ENCODE assay signal across 2 cellular contexts in the genomic region with DNA sequence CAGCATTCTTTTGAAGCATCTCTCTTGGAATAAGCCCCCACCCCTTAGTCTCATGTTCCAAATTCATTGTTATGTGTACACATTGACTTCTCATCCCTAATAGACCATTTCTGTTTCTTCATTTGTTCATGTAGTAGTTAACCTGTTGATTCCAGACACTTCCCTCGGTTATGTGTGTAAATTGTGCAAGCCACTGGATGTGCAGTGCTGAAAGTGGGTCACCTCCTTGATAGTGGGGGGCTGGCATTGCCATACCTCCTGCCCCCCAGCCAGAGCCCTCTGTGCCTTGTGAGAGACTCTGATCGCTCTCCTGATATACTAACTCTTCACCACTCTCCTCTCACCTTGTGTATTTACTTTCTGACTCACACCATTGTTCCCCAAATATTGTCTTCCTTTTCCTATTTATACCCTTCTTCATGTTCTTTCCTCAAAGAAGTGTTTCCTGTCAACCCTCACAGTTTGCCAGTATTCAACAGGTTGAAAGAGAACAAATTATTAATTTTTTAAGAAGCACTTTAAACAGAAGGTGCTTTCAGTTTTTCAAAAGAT.
TF ChIP-seq lines count a peak whose summit lies in the region.

No MANE protein-coding gene starts in this region.

TF ChIP-seq in HEK293, 187 proteins besides CTCF, POLR2A, EP300 and RAD21:
- no peak for TF ChIP-seq ZNF558 (tag by site-specific recombination; IDR thresholded peaks at IDR 0.05)
- peak; percentile 94 for TF ChIP-seq SCRT2 (tag by site-specific recombination; IDR thresholded peaks at IDR 0.05)
- no peak for TF ChIP-seq ZBTB20 (tag by site-specific recombination; IDR thresholded peaks at IDR 0.05)
- no peak for TF ChIP-seq ZNF311 (tag by site-specific recombination; IDR thresholded peaks at IDR 0.05; ENCODE audit: borderline replicate concordance)
- TF ChIP-seq ZNF324 (tag by site-specific recombination; IDR thresholded peaks at IDR 0.05), result no peak
- TF ChIP-seq ZNF629 (tag by site-specific recombination; IDR thresholded peaks at IDR 0.05), result no peak
- TF ChIP-seq ZNF426 (tag by site-specific recombination; IDR thresholded peaks at IDR 0.05), result no peak
- TF ChIP-seq SCRT1 (tag by site-specific recombination; IDR thresholded peaks at IDR 0.05; ENCODE audit: borderline replicate concordance), result peak; percentile 40; the same call in 1 of the 2 replicates
- no peak for TF ChIP-seq ZNF610 (tag by site-specific recombination; IDR thresholded peaks at IDR 0.05; ENCODE audit: borderline replicate concordance)
- TF ChIP-seq PRDM1 (tag by site-specific recombination; IDR thresholded peaks at IDR 0.05), result 0 out of 2 replicates have a peak, but pooled peaks have one; percentile 27
- TF ChIP-seq, protein P1, sequence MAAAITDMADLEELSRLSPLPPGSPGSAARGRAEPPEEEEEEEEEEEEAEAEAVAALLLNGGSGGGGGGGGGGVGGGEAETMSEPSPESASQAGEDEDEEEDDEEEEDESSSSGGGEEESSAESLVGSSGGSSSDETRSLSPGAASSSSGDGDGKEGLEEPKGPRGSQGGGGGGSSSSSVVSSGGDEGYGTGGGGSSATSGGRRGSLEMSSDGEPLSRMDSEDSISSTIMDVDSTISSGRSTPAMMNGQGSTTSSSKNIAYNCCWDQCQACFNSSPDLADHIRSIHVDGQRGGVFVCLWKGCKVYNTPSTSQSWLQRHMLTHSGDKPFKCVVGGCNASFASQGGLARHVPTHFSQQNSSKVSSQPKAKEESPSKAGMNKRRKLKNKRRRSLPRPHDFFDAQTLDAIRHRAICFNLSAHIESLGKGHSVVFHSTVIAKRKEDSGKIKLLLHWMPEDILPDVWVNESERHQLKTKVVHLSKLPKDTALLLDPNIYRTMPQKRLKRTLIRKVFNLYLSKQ (tag by site-specific recombination; IDR thresholded peaks at IDR 0.05; ENCODE audit: borderline replicate concordance), result no peak
- no peak for TF ChIP-seq ZNF510 (tag by site-specific recombination; IDR thresholded peaks at IDR 0.05; ENCODE audit: insufficient replicate concordance)
- no peak for TF ChIP-seq ZBTB7A (tag by site-specific recombination; IDR thresholded peaks at IDR 0.05; ENCODE audit: low read depth)
- no peak for TF ChIP-seq ZNF501 (tag by site-specific recombination; IDR thresholded peaks at IDR 0.05)
- no peak for TF ChIP-seq ZNF140 (tag by site-specific recombination; IDR thresholded peaks at IDR 0.05)
- no peak for TF ChIP-seq ZNF626 (tag by site-specific recombination; IDR thresholded peaks at IDR 0.05)
TF ChIP-seq in HEK293: peak in this region for 3.

TF ChIP-seq in K562, 482 proteins besides CTCF, POLR2A, EP300 and RAD21 (continues in another document):
- TF ChIP-seq, protein P2, sequence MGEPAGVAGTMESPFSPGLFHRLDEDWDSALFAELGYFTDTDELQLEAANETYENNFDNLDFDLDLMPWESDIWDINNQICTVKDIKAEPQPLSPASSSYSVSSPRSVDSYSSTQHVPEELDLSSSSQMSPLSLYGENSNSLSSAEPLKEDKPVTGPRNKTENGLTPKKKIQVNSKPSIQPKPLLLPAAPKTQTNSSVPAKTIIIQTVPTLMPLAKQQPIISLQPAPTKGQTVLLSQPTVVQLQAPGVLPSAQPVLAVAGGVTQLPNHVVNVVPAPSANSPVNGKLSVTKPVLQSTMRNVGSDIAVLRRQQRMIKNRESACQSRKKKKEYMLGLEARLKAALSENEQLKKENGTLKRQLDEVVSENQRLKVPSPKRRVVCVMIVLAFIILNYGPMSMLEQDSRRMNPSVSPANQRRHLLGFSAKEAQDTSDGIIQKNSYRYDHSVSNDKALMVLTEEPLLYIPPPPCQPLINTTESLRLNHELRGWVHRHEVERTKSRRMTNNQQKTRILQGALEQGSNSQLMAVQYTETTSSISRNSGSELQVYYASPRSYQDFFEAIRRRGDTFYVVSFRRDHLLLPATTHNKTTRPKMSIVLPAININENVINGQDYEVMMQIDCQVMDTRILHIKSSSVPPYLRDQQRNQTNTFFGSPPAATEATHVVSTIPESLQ (CRISPR knock-in tag; IDR thresholded peaks at IDR 0.05), result no peak
- peak; percentile 63; the same call in 1 of the 2 replicates for TF ChIP-seq JUND (IDR thresholded peaks at IDR 0.05; ENCODE audit: borderline replicate concordance, low read depth, low read length)
- no peak; the same call in 2 of the 3 replicates for TF ChIP-seq JUND (tag; IDR thresholded peaks at IDR 0.05; ENCODE audit: borderline replicate concordance, low read depth, low read length)
- TF ChIP-seq CBFA2T2 (conservative IDR thresholded peaks at IDR 0.05), result no peak
- TF ChIP-seq EWSR1 (IDR thresholded peaks at IDR 0.05; ENCODE audit: borderline replicate concordance, low read depth, partially characterized antibody), result no peak
- peak; percentile 52; the same call in 1 of the 2 replicates for TF ChIP-seq DPF2 (IDR thresholded peaks at IDR 0.05)
- TF ChIP-seq SMARCE1 (IDR thresholded peaks at IDR 0.05), result no peak
- TF ChIP-seq, protein P3, sequence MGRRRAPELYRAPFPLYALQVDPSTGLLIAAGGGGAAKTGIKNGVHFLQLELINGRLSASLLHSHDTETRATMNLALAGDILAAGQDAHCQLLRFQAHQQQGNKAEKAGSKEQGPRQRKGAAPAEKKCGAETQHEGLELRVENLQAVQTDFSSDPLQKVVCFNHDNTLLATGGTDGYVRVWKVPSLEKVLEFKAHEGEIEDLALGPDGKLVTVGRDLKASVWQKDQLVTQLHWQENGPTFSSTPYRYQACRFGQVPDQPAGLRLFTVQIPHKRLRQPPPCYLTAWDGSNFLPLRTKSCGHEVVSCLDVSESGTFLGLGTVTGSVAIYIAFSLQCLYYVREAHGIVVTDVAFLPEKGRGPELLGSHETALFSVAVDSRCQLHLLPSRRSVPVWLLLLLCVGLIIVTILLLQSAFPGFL (CRISPR knock-in tag; IDR thresholded peaks at IDR 0.05), result no peak
- no peak for TF ChIP-seq MAFK (IDR thresholded peaks at IDR 0.05; ENCODE audit: low read length)
- TF ChIP-seq, protein P4, sequence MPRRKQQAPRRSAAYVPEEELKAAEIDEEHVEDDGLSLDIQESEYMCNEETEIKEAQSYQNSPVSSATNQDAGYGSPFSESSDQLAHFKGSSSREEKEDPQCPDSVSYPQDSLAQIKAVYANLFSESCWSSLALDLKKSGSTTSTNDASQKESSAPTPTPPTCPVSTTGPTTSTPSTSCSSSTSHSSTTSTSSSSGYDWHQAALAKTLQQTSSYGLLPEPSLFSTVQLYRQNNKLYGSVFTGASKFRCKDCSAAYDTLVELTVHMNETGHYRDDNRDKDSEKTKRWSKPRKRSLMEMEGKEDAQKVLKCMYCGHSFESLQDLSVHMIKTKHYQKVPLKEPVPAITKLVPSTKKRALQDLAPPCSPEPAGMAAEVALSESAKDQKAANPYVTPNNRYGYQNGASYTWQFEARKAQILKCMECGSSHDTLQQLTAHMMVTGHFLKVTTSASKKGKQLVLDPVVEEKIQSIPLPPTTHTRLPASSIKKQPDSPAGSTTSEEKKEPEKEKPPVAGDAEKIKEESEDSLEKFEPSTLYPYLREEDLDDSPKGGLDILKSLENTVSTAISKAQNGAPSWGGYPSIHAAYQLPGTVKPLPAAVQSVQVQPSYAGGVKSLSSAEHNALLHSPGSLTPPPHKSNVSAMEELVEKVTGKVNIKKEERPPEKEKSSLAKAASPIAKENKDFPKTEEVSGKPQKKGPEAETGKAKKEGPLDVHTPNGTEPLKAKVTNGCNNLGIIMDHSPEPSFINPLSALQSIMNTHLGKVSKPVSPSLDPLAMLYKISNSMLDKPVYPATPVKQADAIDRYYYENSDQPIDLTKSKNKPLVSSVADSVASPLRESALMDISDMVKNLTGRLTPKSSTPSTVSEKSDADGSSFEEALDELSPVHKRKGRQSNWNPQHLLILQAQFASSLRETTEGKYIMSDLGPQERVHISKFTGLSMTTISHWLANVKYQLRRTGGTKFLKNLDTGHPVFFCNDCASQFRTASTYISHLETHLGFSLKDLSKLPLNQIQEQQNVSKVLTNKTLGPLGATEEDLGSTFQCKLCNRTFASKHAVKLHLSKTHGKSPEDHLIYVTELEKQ (CRISPR knock-in tag; IDR thresholded peaks at IDR 0.05), result no peak
- no peak for TF ChIP-seq TCF7L2 (IDR thresholded peaks at IDR 0.05; ENCODE audit: low read depth, low read length)
- no peak for TF ChIP-seq MYNN (IDR thresholded peaks at IDR 0.05)
- no peak for TF ChIP-seq MYNN (CRISPR knock-in tag; IDR thresholded peaks at IDR 0.05)
- TF ChIP-seq NELFE (IDR thresholded peaks at IDR 0.05; ENCODE audit: insufficient read depth, insufficient read length), result no peak
- peak; percentile 63 to 72; a peak in 3 of 4 replicates for TF ChIP-seq FOXA3 (CRISPR knock-in tag; conservative IDR thresholded peaks at IDR 0.05 in 1 of 2, IDR thresholded peaks at IDR 0.05 in 1 of 2)
- TF ChIP-seq HNRNPK (IDR thresholded peaks at IDR 0.05; ENCODE audit: low read depth, low read length, poor library complexity, severe bottlenecking), result no peak
- TF ChIP-seq OTX1 (CRISPR knock-in tag; IDR thresholded peaks at IDR 0.05), result no peak
- TF ChIP-seq RBM39 (optimal IDR thresholded peaks at IDR 0.05; ENCODE audit: low read depth, low read length), result no peak
- TF ChIP-seq, protein P5, sequence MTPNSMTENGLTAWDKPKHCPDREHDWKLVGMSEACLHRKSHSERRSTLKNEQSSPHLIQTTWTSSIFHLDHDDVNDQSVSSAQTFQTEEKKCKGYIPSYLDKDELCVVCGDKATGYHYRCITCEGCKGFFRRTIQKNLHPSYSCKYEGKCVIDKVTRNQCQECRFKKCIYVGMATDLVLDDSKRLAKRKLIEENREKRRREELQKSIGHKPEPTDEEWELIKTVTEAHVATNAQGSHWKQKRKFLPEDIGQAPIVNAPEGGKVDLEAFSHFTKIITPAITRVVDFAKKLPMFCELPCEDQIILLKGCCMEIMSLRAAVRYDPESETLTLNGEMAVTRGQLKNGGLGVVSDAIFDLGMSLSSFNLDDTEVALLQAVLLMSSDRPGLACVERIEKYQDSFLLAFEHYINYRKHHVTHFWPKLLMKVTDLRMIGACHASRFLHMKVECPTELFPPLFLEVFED (CRISPR knock-in tag; conservative IDR thresholded peaks at IDR 0.05), result no peak
- TF ChIP-seq ETV5 (CRISPR knock-in tag; IDR thresholded peaks at IDR 0.05; ENCODE audit: low read depth), result no peak
- TF ChIP-seq EGR1 (conservative IDR thresholded peaks at IDR 0.05), result no peak
- TF ChIP-seq ZNF695 (CRISPR knock-in tag; IDR thresholded peaks at IDR 0.05), result no peak
- TF ChIP-seq POLR3A (IDR thresholded peaks at IDR 0.05; ENCODE audit: borderline replicate concordance, extremely low read depth, insufficient read depth, insufficient read length), result no peak
- no peak for TF ChIP-seq NR4A1 (CRISPR knock-in tag; IDR thresholded peaks at IDR 0.05)
- no peak for TF ChIP-seq NR4A1 (tag; IDR thresholded peaks at IDR 0.05)
- TF ChIP-seq FOXP1 (CRISPR knock-in tag; IDR thresholded peaks at IDR 0.05), result no peak
- peak; percentile 37 for TF ChIP-seq ARID1B (IDR thresholded peaks at IDR 0.05)
- no peak for TF ChIP-seq ZNF24 (IDR thresholded peaks at IDR 0.05)
- TF ChIP-seq, protein P6, sequence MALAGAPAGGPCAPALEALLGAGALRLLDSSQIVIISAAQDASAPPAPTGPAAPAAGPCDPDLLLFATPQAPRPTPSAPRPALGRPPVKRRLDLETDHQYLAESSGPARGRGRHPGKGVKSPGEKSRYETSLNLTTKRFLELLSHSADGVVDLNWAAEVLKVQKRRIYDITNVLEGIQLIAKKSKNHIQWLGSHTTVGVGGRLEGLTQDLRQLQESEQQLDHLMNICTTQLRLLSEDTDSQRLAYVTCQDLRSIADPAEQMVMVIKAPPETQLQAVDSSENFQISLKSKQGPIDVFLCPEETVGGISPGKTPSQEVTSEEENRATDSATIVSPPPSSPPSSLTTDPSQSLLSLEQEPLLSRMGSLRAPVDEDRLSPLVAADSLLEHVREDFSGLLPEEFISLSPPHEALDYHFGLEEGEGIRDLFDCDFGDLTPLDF (CRISPR knock-in tag; IDR thresholded peaks at IDR 0.05), result no peak
- no peak for TF ChIP-seq NR3C1 (CRISPR knock-in tag; IDR thresholded peaks at IDR 0.05)
- no peak for TF ChIP-seq ZNF696 (CRISPR knock-in tag; conservative IDR thresholded peaks at IDR 0.05)
- TF ChIP-seq, protein P7, sequence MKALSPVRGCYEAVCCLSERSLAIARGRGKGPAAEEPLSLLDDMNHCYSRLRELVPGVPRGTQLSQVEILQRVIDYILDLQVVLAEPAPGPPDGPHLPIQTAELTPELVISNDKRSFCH (CRISPR knock-in tag; IDR thresholded peaks at IDR 0.05), result no peak
- TF ChIP-seq, protein P7 (tag; IDR thresholded peaks at IDR 0.05), result no peak
- TF ChIP-seq NCOA2 (IDR thresholded peaks at IDR 0.05; ENCODE audit: partially characterized antibody in 2 of 2), result no peak
- no peak for TF ChIP-seq CHCHD3 (CRISPR knock-in tag; IDR thresholded peaks at IDR 0.05)
- no peak for TF ChIP-seq CTBP1 (IDR thresholded peaks at IDR 0.05; ENCODE audit: borderline replicate concordance)
- TF ChIP-seq, protein P8, sequence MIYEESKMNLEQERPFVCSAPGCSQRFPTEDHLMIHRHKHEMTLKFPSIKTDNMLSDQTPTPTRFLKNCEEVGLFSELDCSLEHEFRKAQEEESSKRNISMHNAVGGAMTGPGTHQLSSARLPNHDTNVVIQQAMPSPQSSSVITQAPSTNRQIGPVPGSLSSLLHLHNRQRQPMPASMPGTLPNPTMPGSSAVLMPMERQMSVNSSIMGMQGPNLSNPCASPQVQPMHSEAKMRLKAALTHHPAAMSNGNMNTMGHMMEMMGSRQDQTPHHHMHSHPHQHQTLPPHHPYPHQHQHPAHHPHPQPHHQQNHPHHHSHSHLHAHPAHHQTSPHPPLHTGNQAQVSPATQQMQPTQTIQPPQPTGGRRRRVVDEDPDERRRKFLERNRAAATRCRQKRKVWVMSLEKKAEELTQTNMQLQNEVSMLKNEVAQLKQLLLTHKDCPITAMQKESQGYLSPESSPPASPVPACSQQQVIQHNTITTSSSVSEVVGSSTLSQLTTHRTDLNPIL (CRISPR knock-in tag; IDR thresholded peaks at IDR 0.05), result no peak
- TF ChIP-seq ZNF436 (CRISPR knock-in tag; IDR thresholded peaks at IDR 0.05), result no peak
- TF ChIP-seq, protein P9, sequence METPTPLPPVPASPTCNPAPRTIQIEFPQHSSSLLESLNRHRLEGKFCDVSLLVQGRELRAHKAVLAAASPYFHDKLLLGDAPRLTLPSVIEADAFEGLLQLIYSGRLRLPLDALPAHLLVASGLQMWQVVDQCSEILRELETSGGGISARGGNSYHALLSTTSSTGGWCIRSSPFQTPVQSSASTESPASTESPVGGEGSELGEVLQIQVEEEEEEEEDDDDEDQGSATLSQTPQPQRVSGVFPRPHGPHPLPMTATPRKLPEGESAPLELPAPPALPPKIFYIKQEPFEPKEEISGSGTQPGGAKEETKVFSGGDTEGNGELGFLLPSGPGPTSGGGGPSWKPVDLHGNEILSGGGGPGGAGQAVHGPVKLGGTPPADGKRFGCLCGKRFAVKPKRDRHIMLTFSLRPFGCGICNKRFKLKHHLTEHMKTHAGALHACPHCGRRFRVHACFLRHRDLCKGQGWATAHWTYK (CRISPR knock-in tag; IDR thresholded peaks at IDR 0.05), result no peak
- peak; percentile 22; the same call in 1 of the 2 replicates for TF ChIP-seq SMARCA4 (IDR thresholded peaks at IDR 0.05)
- TF ChIP-seq, protein P10, sequence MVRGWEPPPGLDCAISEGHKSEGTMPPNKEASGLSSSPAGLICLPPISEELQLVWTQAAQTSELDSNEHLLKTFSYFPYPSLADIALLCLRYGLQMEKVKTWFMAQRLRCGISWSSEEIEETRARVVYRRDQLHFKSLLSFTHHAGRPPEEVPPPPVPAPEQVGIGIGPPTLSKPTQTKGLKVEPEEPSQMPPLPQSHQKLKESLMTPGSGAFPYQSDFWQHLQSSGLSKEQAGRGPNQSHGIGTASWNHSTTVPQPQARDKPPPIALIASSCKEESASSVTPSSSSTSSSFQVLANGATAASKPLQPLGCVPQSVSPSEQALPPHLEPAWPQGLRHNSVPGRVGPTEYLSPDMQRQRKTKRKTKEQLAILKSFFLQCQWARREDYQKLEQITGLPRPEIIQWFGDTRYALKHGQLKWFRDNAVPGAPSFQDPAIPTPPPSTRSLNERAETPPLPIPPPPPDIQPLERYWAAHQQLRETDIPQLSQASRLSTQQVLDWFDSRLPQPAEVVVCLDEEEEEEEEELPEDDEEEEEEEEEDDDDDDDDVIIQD (CRISPR knock-in tag; IDR thresholded peaks at IDR 0.05), result no peak
- TF ChIP-seq PURB (CRISPR knock-in tag; IDR thresholded peaks at IDR 0.05; ENCODE audit: low read depth), result no peak
